Comparison of ENCODE assay signal across 13 cellular contexts in the genomic region with DNA sequence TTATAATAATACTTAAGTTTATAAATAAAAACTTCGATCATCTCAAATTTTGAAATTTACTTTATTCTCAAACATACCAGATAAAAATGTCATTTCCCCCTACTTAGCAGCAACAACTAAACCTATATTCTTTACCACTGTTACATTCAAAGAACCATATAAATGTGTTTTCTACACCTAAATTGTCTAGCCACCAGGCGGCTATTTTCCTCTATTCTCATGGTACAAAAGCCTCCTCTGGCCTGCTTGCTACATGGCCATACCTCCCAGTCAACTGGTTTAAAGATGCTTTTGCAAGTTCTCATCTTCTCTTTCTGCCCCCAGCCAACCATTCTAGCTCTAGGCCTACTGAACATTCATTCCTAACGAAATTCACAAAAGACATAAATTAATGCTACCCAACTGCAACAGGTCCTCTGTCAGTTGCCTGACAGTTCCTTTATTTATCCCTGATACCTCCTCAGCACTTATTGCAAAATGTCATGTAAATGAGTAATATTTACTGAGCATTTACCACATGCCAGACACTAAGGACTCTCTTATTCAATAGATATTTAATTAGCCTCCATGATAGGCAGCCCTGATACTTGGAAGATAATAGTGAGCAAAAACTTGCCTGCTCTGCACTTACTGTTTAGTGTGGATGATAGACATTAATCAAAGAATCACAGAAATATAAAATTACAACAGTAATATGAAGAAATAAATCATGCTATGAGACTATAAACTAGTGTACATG.
"Had no signal": no experiment of that assay in that cellular context is flagged by ENCODE, and none has a peak within 500 bp of the region (broad histone marks: within the 10 kb centered on the region; RNA-seq: fewer than 3 reads in every experiment).

No MANE protein-coding gene starts in this region.

- H3K4me3 ChIP-seq: esophagus muscularis mucosa, ovary, sigmoid colon, testis had no signal

- DNase-seq: activated B cell treated with CpG ODN at 0.5 μM for 24 hours; activated CD4-positive, alpha-beta T cell treated with anti-CD3 and anti-CD28 coated beads, Interleukin-2, amount 10 ng/mL, durations not matched to agents 24 days and 14 days; brain microvascular endothelial cell; dermis blood vessel endothelial cell; foreskin fibroblast; ovary; sigmoid colon; stimulated activated CD4-positive, alpha-beta T cell treated with anti-CD3 and anti-CD28 coated beads, Interleukin-12 subunit alpha, Interleukin-12 subunit beta, amount 100 ng/mL, for 4 hours; stimulated activated CD4-positive, alpha-beta T cell treated with anti-CD3 and anti-CD28 coated beads, Interleukin-4, amount 100 ng/mL, for 1 hour; testis had no signal

- H3K27me3 Mint-ChIP-seq: activated B cell treated with CpG ODN at 0.5 μM for 24 hours; activated naive CD8-positive, alpha-beta T cell; stimulated activated naive CD8-positive, alpha-beta T cell treated with anti-CD3 and anti-CD28 coated beads, Interleukin-15, Interleukin-2, amounts not matched to agents 100 ng/mL and 50 ng/mL, for 24 hours had no signal

- H3K27me3 ChIP-seq: brain microvascular endothelial cell, esophagus muscularis mucosa, ovary, sigmoid colon, testis had no signal

- H3K9me3 ChIP-seq: esophagus muscularis mucosa, ovary, sigmoid colon, testis had no signal

- H3K27ac ChIP-seq: brain microvascular endothelial cell, esophagus muscularis mucosa, ovary, sigmoid colon, testis had no signal

- H3K36me3 Mint-ChIP-seq: activated naive CD8-positive, alpha-beta T cell had no signal

- H3K27ac Mint-ChIP-seq: activated B cell treated with CpG ODN at 0.5 μM for 24 hours; activated CD4-positive, alpha-beta T cell treated with anti-CD3 and anti-CD28 coated beads, Interleukin-2, amount 10 ng/mL, durations not matched to agents 24 days and 14 days; activated naive CD8-positive, alpha-beta T cell; stimulated activated naive CD8-positive, alpha-beta T cell treated with anti-CD3 and anti-CD28 coated beads, Interleukin-15, Interleukin-2, amounts not matched to agents 100 ng/mL and 50 ng/mL, for 24 hours had no signal

- H3K4me3 Mint-ChIP-seq: activated B cell treated with CpG ODN at 0.5 μM for 24 hours; activated CD4-positive, alpha-beta T cell treated with anti-CD3 and anti-CD28 coated beads, Interleukin-2, amount 10 ng/mL, durations not matched to agents 24 days and 14 days; stimulated activated naive CD8-positive, alpha-beta T cell treated with anti-CD3 and anti-CD28 coated beads, Interleukin-15, Interleukin-2, amounts not matched to agents 100 ng/mL and 50 ng/mL, for 24 hours had no signal

- H3K9me3 Mint-ChIP-seq: activated B cell treated with CpG ODN at 0.5 μM for 24 hours; activated CD4-positive, alpha-beta T cell treated with anti-CD3 and anti-CD28 coated beads, Interleukin-2, amount 10 ng/mL, durations not matched to agents 24 days and 14 days; stimulated activated naive CD8-positive, alpha-beta T cell treated with anti-CD3 and anti-CD28 coated beads, Interleukin-15, Interleukin-2, amounts not matched to agents 100 ng/mL and 50 ng/mL, for 24 hours had no signal
